32 cellular contexts compared by ENCODE assay signal in genomic region chr2:58512878-58513277, GRCh38.
DNase-seq lines count a peak whose midpoint lies in the region; ATAC-seq, FAIRE-seq and TF ChIP-seq lines count a peak whose summit lies in the region.
"Had no signal": no experiment of that assay in that cellular context is flagged by ENCODE, and none has a peak within 500 bp of the region (broad histone marks: within the 10 kb centered on the region; RNA-seq: fewer than 3 reads in every experiment).

No MANE protein-coding gene starts in this region.

- H3K9me3 Mint-ChIP-seq in GM23338 (no peaks in the 10 kb centered on the region; the same call in 2 of the 3 replicates), WTC11 (no peaks in the 10 kb centered on the region)
- H3K9me3 Mint-ChIP-seq: activated naive CD8-positive, alpha-beta T cell treated with anti-CD3 and anti-CD28 coated beads, Interleukin-2, amount 10 ng/mL, durations not matched to agents 7 days and 5 days; activated T-cell treated with anti-CD3 and anti-CD28 coated beads, Interleukin-2, amount 50 U/mL, for 4 hours; nephron progenitor cell; stimulated activated effector memory CD8-positive, alpha-beta T cell treated with anti-CD3 and anti-CD28 coated beads, Interleukin-12 subunit alpha, Interleukin-12 subunit beta, amount 100 ng/mL, for 72 hours had no signal

- H3K4me1 ChIP-seq in GM23338 (ENCODE audit: insufficient read depth) (peaks cover 20% of the 10 kb centered on the region), HepG2 (ENCODE audit: insufficient read depth, low read length) (no peaks in the 10 kb centered on the region)
- H3K4me1 ChIP-seq: ascending aorta, transverse colon had no signal

- H3K36me3 Mint-ChIP-seq in GM23338 (ENCODE audit: low read depth) (no peaks in the 10 kb centered on the region), WTC11 (no peaks in the 10 kb centered on the region)
- H3K36me3 Mint-ChIP-seq: activated CD8-positive, alpha-beta memory T cell treated with anti-CD3 and anti-CD28 coated beads, Interleukin-2, amount 10 ng/mL, durations not matched to agents 7 days and 5 days; activated naive CD8-positive, alpha-beta T cell treated with anti-CD3 and anti-CD28 coated beads, Interleukin-2, amount 10 ng/mL, durations not matched to agents 7 days and 5 days; stimulated activated effector memory CD8-positive, alpha-beta T cell treated with anti-CD3 and anti-CD28 coated beads, Interleukin-12 subunit alpha, Interleukin-12 subunit beta, amount 100 ng/mL, for 72 hours had no signal

- H3K4me2 ChIP-seq in GM23338 (peak overlapping the region; percentile 18; the same call in 1 of the 2 replicates), HepG2 (ENCODE audit: low read depth, low read length) (no peak overlapping the region)

- H3K27me3 ChIP-seq in GM23338 (ENCODE audit: insufficient read depth): no peaks in the 10 kb centered on the region
- no peaks in the 10 kb centered on the region for H3K27me3 ChIP-seq in HepG2 (ENCODE audit: control insufficient read depth in 1 of 2, insufficient read depth in 2 of 2, low read length in 2 of 2)
- H3K27me3 ChIP-seq: ascending aorta, transverse colon had no signal

- H3K4me1 Mint-ChIP-seq in GM23338 (peaks cover 25% of the 10 kb centered on the region), WTC11 (peaks cover 31% of the 10 kb centered on the region)
- H3K4me1 Mint-ChIP-seq: activated CD8-positive, alpha-beta memory T cell treated with anti-CD3 and anti-CD28 coated beads, Interleukin-2, amount 10 ng/mL, durations not matched to agents 7 days and 5 days; activated naive CD8-positive, alpha-beta T cell treated with anti-CD3 and anti-CD28 coated beads, Interleukin-2, amount 10 ng/mL, durations not matched to agents 7 days and 5 days; nephron progenitor cell; stimulated activated effector memory CD8-positive, alpha-beta T cell treated with anti-CD3 and anti-CD28 coated beads, Interleukin-12 subunit alpha, Interleukin-12 subunit beta, amount 100 ng/mL, for 72 hours; T-helper 17 cell had no signal

- H3F3A ChIP-seq in GM23338 (replicated peaks; ENCODE audit: low read depth): no peaks in the 10 kb centered on the region

- no TSS peak for BruUV-seq in HepG2 (replicated peaks; lab: Mats Ljungman, UMichigan)

- no peaks in the 10 kb centered on the region for H3K9me3 ChIP-seq in HepG2 (ENCODE audit: low read length)
- H3K9me3 ChIP-seq: ascending aorta, mucosa of descending colon, transverse colon had no signal

- H3K27me3 Mint-ChIP-seq in GM23338 (ENCODE audit: insufficient read depth, low read depth, poor library complexity) (no peaks in the 10 kb centered on the region), WTC11 (ENCODE audit: low read depth) (no peaks in the 10 kb centered on the region; the same call in 1 of the 2 replicates)

- no peak for FAIRE-seq in HepG2 (lab: Jason Lieb, UNC)
- FAIRE-seq: colon, GM12892, TTC549 had no signal

- H3K9ac ChIP-seq in HepG2 (ENCODE audit: insufficient read depth, low read depth, low read length): no peak overlapping the region

- in situ Hi-C loops in HepG2 (cut with HindIII; ENCODE audit: extremely low pct_ligation_motif_present, low pct_unique_long_range_greater_than_20kb): no loop called here

- POLR2A ChIA-PET in WTC11 (lab: Charles Lee) (no interaction called here), HepG2 (lab: Yijun Ruan, JAX) (no interaction called here)

- ATAC-seq in GM23338 (peak; percentile 77), WTC11 (peak; percentile 50), HG03460 (IDR thresholded peaks at IDR 0.05; ENCODE audit: unreplicated experiment) (no peak), HepG2 (no peak)
- ATAC-seq: activated CD4-positive, CD25-positive, alpha-beta regulatory T cell treated with anti-CD3 and anti-CD28 coated beads, Interleukin-2, amount 50 U/mL, for 24 hours; activated CD8-positive, alpha-beta memory T cell treated with anti-CD3 and anti-CD28 coated beads, Interleukin-2, amount 10 ng/mL, durations not matched to agents 7 days and 5 days; activated T-cell treated with anti-CD3 and anti-CD28 coated beads, Interleukin-2, amount 50 U/mL, for 4 hours; HCT116; mucosa of descending colon; Right ventricle myocardium inferior; SK-N-SH treated with all-trans-retinoic acid at 6 μM for 48 hours; stimulated activated effector memory CD8-positive, alpha-beta T cell treated with anti-CD3 and anti-CD28 coated beads, Interleukin-12 subunit alpha, Interleukin-12 subunit beta, amount 100 ng/mL, for 72 hours; T-helper 17 cell had no signal

- intact Hi-C loops in HepG2 (cut with micrococcal nuclease; ENCODE audit: unreplicated experiment): no loop called here

- H4K20me1 ChIP-seq in GM23338 (replicated peaks; ENCODE audit: insufficient read depth) (no peaks in the 10 kb centered on the region), HepG2 (ENCODE audit: insufficient read depth, low read length) (no peaks in the 10 kb centered on the region)

- no peak for TF ChIP-seq CTCF in GM23338 (conservative IDR thresholded peaks at IDR 0.05; ENCODE audit: low read depth in 2 of 2)
- TF ChIP-seq CTCF in WTC11 (IDR thresholded peaks at IDR 0.05): no peak
- TF ChIP-seq CTCF in HepG2 (CRISPR knock-in tag; IDR thresholded peaks at IDR 0.05): no peak

- H3K27ac ChIP-seq in GM23338 (ENCODE audit: low read depth) (peak overlapping the region; percentile 3; the same call in 1 of the 2 replicates), HepG2 (ENCODE audit: extremely low read length, insufficient read depth, low read length) (no peak overlapping the region)
- H3K27ac ChIP-seq: ascending aorta, epithelial cell of prostate, transverse colon had no signal

- CTCF ChIA-PET in WTC11 (lab: Charles Lee) (no interaction called here), HepG2 (lab: Yijun Ruan, JAX; ENCODE audit: low intra/inter-chr PET ratio, low total read pairs) (no interaction called here)

- DNase-seq in GM23338 (ENCODE audit: low spot score) (peak; percentile 44), NCI-H187 treated with DMSO at 0.1 percent for 48 hours (lab: John Stamatoyannopoulos, UW) (peak; percentile 97), NCI-H510A treated with DMSO at 0.1 percent for 48 hours (lab: John Stamatoyannopoulos, UW) (peak; percentile 90), WTC11 (ENCODE audit: low spot score) (no peak), HepG2 (ENCODE audit: low spot score) (no peak)
- no peak for DNase-seq in stimulated activated CD4-positive, alpha-beta T cell treated with anti-CD3 and anti-CD28 coated beads, Interleukin-4, amount 100 ng/mL, for 4 hours
- DNase-seq: activated CD4-positive, alpha-beta T cell treated with anti-CD3 and anti-CD28 coated beads, Interleukin-2, amount 50 U/mL, for 4 hours; activated CD8-positive, alpha-beta memory T cell treated with anti-CD3 and anti-CD28 coated beads, Interleukin-2, amount 10 ng/mL, durations not matched to agents 7 days and 5 days; activated gamma-delta T cell treated with Interleukin-2 at 50 U/mL for 16 hours; activated naive CD8-positive, alpha-beta T cell treated with anti-CD3 and anti-CD28 coated beads, Interleukin-2, amount 10 ng/mL, durations not matched to agents 7 days and 5 days; activated T-cell treated with anti-CD3 and anti-CD28 coated beads, Interleukin-2, amount 50 U/mL, for 4 hours; DMS153; effector CD4-positive, alpha-beta T cell; hippocampal formation; mammary epithelial cell; mucosa of descending colon; NCI-H2227 treated with DMSO at 0.1 percent for 48 hours; nephron progenitor cell; stimulated activated CD4-positive, alpha-beta T cell treated with anti-CD3 and anti-CD28 coated beads, Interleukin-15, amount 100 ng/mL, for 24 hours; T-helper 17 cell; transverse colon had no signal

- no peak for TF ChIP-seq POLR2A in HepG2 (IDR thresholded peaks at IDR 0.05; ENCODE audit: insufficient read depth in 1 of 2, low read depth in 2 of 2, low read length in 2 of 2)

- H2AFZ ChIP-seq in GM23338: no peak overlapping the region
- H2AFZ ChIP-seq in HepG2 (ENCODE audit: low read length): no peak overlapping the region

- H3K27ac Mint-ChIP-seq in GM23338 (peak overlapping the region; percentile 38; the same call in 1 of the 2 replicates), WTC11 (peak overlapping the region; percentile 11; the same call in 1 of the 2 replicates)
- H3K27ac Mint-ChIP-seq: activated CD8-positive, alpha-beta memory T cell treated with anti-CD3 and anti-CD28 coated beads, Interleukin-2, amount 10 ng/mL, durations not matched to agents 7 days and 5 days; activated naive CD8-positive, alpha-beta T cell treated with anti-CD3 and anti-CD28 coated beads, Interleukin-2, amount 10 ng/mL, durations not matched to agents 7 days and 5 days; nephron progenitor cell; stimulated activated effector memory CD8-positive, alpha-beta T cell treated with anti-CD3 and anti-CD28 coated beads, Interleukin-12 subunit alpha, Interleukin-12 subunit beta, amount 100 ng/mL, for 72 hours; T-helper 17 cell had no signal

- no peaks in the 10 kb centered on the region for H3K79me2 ChIP-seq in GM23338 (replicated peaks; ENCODE audit: insufficient read depth)
- no peaks in the 10 kb centered on the region for H3K79me2 ChIP-seq in HepG2 (ENCODE audit: insufficient read depth, low read length)

- H3K4me3 Mint-ChIP-seq in GM23338: no peak overlapping the region
- H3K4me3 Mint-ChIP-seq in WTC11: no peak overlapping the region
- H3K4me3 Mint-ChIP-seq: activated CD8-positive, alpha-beta memory T cell treated with anti-CD3 and anti-CD28 coated beads, Interleukin-2, amount 10 ng/mL, durations not matched to agents 7 days and 5 days; activated naive CD8-positive, alpha-beta T cell treated with anti-CD3 and anti-CD28 coated beads, Interleukin-2, amount 10 ng/mL, durations not matched to agents 7 days and 5 days; activated T-cell treated with anti-CD3 and anti-CD28 coated beads, Interleukin-2, amount 50 U/mL, for 4 hours; nephron progenitor cell; stimulated activated effector memory CD8-positive, alpha-beta T cell treated with anti-CD3 and anti-CD28 coated beads, Interleukin-12 subunit alpha, Interleukin-12 subunit beta, amount 100 ng/mL, for 72 hours; T-helper 17 cell had no signal

- H3K36me3 ChIP-seq in GM23338 (ENCODE audit: insufficient read depth) (no peaks in the 10 kb centered on the region), HepG2 (replicated peaks in 1 of 2; ENCODE audit: control insufficient read depth in 1 of 2, insufficient read depth in 2 of 2, low read length in 2 of 2) (no peaks in the 10 kb centered on the region)
- H3K36me3 ChIP-seq: ascending aorta, transverse colon had no signal

- WGBS in HepG2 (ENCODE audit: low lambda C conversion rate): 24% methylated on average over 1 of the region's 1 CpG

- H3K4me3 ChIP-seq in GM23338 (no peak overlapping the region), HepG2 (replicated peaks in 1 of 3; ENCODE audit: insufficient read depth in 1 of 3, low read depth in 2 of 3, low read length in 3 of 3) (no peak overlapping the region)
- H3K4me3 ChIP-seq: ascending aorta, mucosa of descending colon, transverse colon had no signal

- TF ChIP-seq EP300 in HepG2 (IDR thresholded peaks at IDR 0.05; ENCODE audit: low read depth in 2 of 2, low read length in 2 of 2): no peak
- TF ChIP-seq EP300 in HepG2 (CRISPR knock-in tag; IDR thresholded peaks at IDR 0.05; ENCODE audit: borderline replicate concordance): no peak

- no peaks in the 10 kb centered on the region for H3K9me2 ChIP-seq in GM23338 (ENCODE audit: insufficient read depth)

- TF ChIP-seq RAD21 in HepG2 (CRISPR knock-in tag; IDR thresholded peaks at IDR 0.05): no peak

TF ChIP-seq in HepG2, 621 proteins besides CTCF, POLR2A, EP300 and RAD21 (continues in another document):
- no peak for TF ChIP-seq ZNF234 (CRISPR knock-in tag; conservative IDR thresholded peaks at IDR 0.05)
- no peak for TF ChIP-seq PITX1 (CRISPR knock-in tag; IDR thresholded peaks at IDR 0.05)
- TF ChIP-seq TRIM24 (CRISPR knock-in tag; IDR thresholded peaks at IDR 0.05): no peak

Comparison
In these comparisons a context has a peak if more than half of its experiments do, and no peak if none do; other contexts are left out.
1. ATAC-seq: peak in GM23338 (single experiment) and WTC11 (single experiment); none in HG03460 (single experiment) and HepG2 (single experiment).
2. DNase-seq: peak in GM23338 (single experiment), NCI-H187 treated with DMSO at 0.1 percent for 48 hours (single experiment) and NCI-H510A treated with DMSO at 0.1 percent for 48 hours (single experiment); none in WTC11 (single experiment), HepG2 (single experiment) and stimulated activated CD4-positive, alpha-beta T cell treated with anti-CD3 and anti-CD28 coated beads, Interleukin-4, amount 100 ng/mL, for 4 hours (0 of 2).